18 cellular contexts compared by ENCODE assay signal in the genomic region with DNA sequence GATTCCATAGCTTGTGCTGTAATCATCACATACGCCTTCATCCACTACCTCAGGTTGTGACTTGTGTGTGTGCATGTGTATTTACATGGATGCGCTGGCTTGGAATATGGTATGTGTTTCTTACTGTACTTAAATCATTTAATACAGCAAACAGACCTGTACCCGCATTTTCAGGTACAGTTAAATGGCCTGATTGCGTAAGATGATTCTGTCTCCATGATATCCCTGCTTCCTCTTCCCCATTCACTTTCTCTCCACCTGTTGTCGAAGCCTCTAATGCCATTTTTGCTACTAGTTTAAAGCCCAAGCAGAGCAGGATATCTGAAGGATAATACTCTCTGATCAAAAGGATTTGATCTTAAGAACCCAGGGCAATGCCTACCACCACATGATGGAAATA.
"Had no signal": no experiment of that assay in that cellular context is flagged by ENCODE, and none has a peak within 500 bp of the region (broad histone marks: within the 10 kb centered on the region; RNA-seq: fewer than 3 reads in every experiment).

No MANE protein-coding gene starts in this region.

- H3K36me3 Mint-ChIP-seq: memory B cell; stimulated activated effector memory CD8-positive, alpha-beta T cell treated with anti-CD3 and anti-CD28 coated beads, Interleukin-12 subunit alpha, Interleukin-12 subunit beta, amount 100 ng/mL, for 72 hours; type B pancreatic cell had no signal

- DNase-seq: colonic mucosa; dermis blood vessel endothelial cell; effector memory CD4-positive, alpha-beta T cell; foreskin keratinocyte; heart left ventricle; kidney; natural killer cell; occipital lobe; ovary; stimulated activated CD4-positive, alpha-beta T cell treated with anti-CD3 and anti-CD28 coated beads, Interleukin-2, amount 100 ng/mL, for 24 hours; stimulated activated CD4-positive, alpha-beta T cell treated with anti-CD3 and anti-CD28 coated beads, Interleukin-4, amount 100 ng/mL, for 24 hours; stimulated activated naive CD4-positive, alpha-beta T cell treated with Interleukin-2 at 50 U/mL for 16 hours; stomach; thyroid gland had no signal

- H3K27ac Mint-ChIP-seq: memory B cell; natural killer cell; progenitor cell of endocrine pancreas; stimulated activated effector memory CD8-positive, alpha-beta T cell treated with anti-CD3 and anti-CD28 coated beads, Interleukin-12 subunit alpha, Interleukin-12 subunit beta, amount 100 ng/mL, for 72 hours; type B pancreatic cell had no signal

- H3K4me1 Mint-ChIP-seq: memory B cell; natural killer cell; stimulated activated effector memory CD8-positive, alpha-beta T cell treated with anti-CD3 and anti-CD28 coated beads, Interleukin-12 subunit alpha, Interleukin-12 subunit beta, amount 100 ng/mL, for 72 hours had no signal

- H3K9me3 Mint-ChIP-seq: memory B cell; natural killer cell; stimulated activated effector memory CD8-positive, alpha-beta T cell treated with anti-CD3 and anti-CD28 coated beads, Interleukin-12 subunit alpha, Interleukin-12 subunit beta, amount 100 ng/mL, for 72 hours; type B pancreatic cell had no signal

- H3K4me3 Mint-ChIP-seq: memory B cell; natural killer cell; stimulated activated effector memory CD8-positive, alpha-beta T cell treated with anti-CD3 and anti-CD28 coated beads, Interleukin-12 subunit alpha, Interleukin-12 subunit beta, amount 100 ng/mL, for 72 hours; type B pancreatic cell had no signal

- H3K27me3 Mint-ChIP-seq: progenitor cell of endocrine pancreas, type B pancreatic cell had no signal
